ENCODE assay signal across 18 cellular contexts in the genomic region with DNA sequence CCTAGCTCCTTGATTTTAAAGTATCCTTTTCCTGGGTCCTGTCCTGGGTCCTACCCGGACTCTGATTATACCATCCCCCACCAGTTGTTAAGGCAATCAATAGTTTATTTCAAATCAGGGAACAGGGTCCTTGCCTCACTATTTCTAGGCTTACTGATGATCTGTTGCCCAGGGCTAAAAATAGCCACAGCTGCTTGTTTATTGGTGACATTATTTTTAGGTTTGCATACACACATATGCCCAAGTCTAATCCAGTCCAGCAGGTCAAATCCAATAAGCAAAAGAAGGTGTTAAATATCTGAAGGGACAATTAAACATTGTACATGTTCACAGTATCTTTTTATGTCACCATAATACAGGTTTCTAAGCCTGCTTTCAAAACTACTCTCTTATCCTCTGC.
DNase-seq lines count a peak whose midpoint lies in the region; ATAC-seq and TF ChIP-seq lines count a peak whose summit lies in the region.
"Had no signal": no experiment of that assay in that cellular context is flagged by ENCODE, and none has a peak within 500 bp of the region (broad histone marks: within the 10 kb centered on the region; RNA-seq: fewer than 3 reads in every experiment).

No MANE protein-coding gene starts in this region.

- peaks cover 73% of the 10 kb centered on the region for H3K36me3 Mint-ChIP-seq in nephron (ENCODE audit: low read depth)

- H3K9me3 ChIP-seq in heart right ventricle = peaks cover 0 to 12% (median 0%) of the 10 kb centered on the region in 11 donors
- H3K9me3 ChIP-seq: SK-N-SH had no signal

- intact Hi-C loops in Right ventricle myocardium inferior (cut with DNase I) (loop anchor here (2.0 kb wide), 1 partner anchor 21 kb away; no protein-coding TSS in a partner anchor), left cardiac atrium (cut with DNase I) (no loop called here), heart right ventricle (cut with DNase I) (loop anchor here in 1 of 10 donors (5.0 kb wide), 1 partner anchor 42 kb away; no protein-coding TSS in a partner anchor)

- peak overlapping the region in 7 of 10 donors; percentile 8 to 68 (median 54) for H3K27ac ChIP-seq in heart right ventricle

- peak overlapping the region in 1 of 3 experiments; percentile 37 for H3K4me3 Mint-ChIP-seq in nephron
- H3K4me3 Mint-ChIP-seq: CD14-positive monocyte had no signal

- peaks cover 15% of the 10 kb centered on the region for H3K9me3 Mint-ChIP-seq in nephron

- peaks cover 23% of the 10 kb centered on the region for H3K4me1 Mint-ChIP-seq in nephron

- H3K27me3 Mint-ChIP-seq in nephron (ENCODE audit: low read depth) = no peaks in the 10 kb centered on the region

- no peaks in the 10 kb centered on the region for H3K27me3 ChIP-seq in heart right ventricle

- peak overlapping the region in 2 of 3 experiments; percentile 63 to 72 for H3K27ac Mint-ChIP-seq in nephron

- TF ChIP-seq CTCF in heart right ventricle (IDR thresholded peaks at IDR 0.05) (no peak), nephron (IDR thresholded peaks at IDR 0.05; ENCODE audit: unreplicated experiment in 3 of 3) (no peak)

- H3K4me3 ChIP-seq in heart right ventricle = no peak overlapping the region

- peaks cover 0 to 41% (median 29%) of the 10 kb centered on the region in 9 donors for H3K4me1 ChIP-seq in heart right ventricle

- H3K36me3 ChIP-seq in heart right ventricle = peaks cover 0 to 62% (median 4%) of the 10 kb centered on the region in 9 donors

- no peak for DNase-seq in Right ventricle myocardium inferior (ENCODE audit: missing footprints)
- DNase-seq in left cardiac atrium = no peak
- no peak for DNase-seq in heart right ventricle
- DNase-seq in DMS53 treated with DMSO at 0.1 percent for 48 hours (lab: John Stamatoyannopoulos, UW; ENCODE audit: unreplicated experiment) = no peak
- no peak for DNase-seq in COLO829 (ENCODE audit: low spot score)
- no peak for DNase-seq in HPDE6-E6E7 (ENCODE audit: extremely low spot score)
- no peak for DNase-seq in medulla oblongata (ENCODE audit: extremely low spot score)
- DNase-seq: DMS79; KBM-7; NCI-H1048; NCI-H146; NCI-H226; NCI-H526; NK-92 treated with Interleukin-12 subunit alpha and Interleukin-12 subunit beta, amount 100 ng/mL, for 24 hours; PC-3; SK-N-SH had no signal

- ATAC-seq in Right ventricle myocardium inferior (peak; percentile 62), left cardiac atrium (no peak), heart right ventricle (peak; percentile 45 to 88 (median 66))
- ATAC-seq: PC-3 had no signal

- 62 to 63% methylated on average over 1 of the region's 1 CpG for WGBS in heart right ventricle, 2 donors

Comparison
In these comparisons a context has a peak if more than half of its experiments do, and no peak if none do; other contexts are left out.
1. ATAC-seq: peak in Right ventricle myocardium inferior (single experiment) and heart right ventricle (8 of 8); none in left cardiac atrium (0 of 2).